Comparison of ENCODE assay signal across 1 cellular context in the genomic region with DNA sequence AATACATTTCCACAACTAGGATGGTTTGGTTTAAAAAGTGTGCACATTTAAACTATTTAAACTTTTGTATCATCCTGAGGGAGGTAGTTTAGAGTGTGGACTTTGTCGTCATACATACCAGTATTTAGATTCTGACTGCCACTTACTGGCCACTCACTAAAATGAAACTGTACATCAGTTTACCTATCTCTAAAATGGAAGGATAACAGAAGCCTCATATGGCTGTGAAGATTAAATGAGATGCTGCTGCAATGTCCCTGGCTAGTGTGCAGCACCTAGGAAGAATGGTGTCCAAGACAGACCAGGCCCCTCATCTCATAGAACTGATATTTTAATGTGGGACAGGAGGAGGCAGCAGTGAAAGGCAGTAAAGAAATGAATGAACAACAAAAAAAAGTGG.
TF ChIP-seq lines count a peak whose summit lies in the region.

No MANE protein-coding gene starts in this region.

TF ChIP-seq in HEK293, 187 proteins besides CTCF, POLR2A, EP300 and RAD21 (continued from another document):
- TF ChIP-seq, protein P1, sequence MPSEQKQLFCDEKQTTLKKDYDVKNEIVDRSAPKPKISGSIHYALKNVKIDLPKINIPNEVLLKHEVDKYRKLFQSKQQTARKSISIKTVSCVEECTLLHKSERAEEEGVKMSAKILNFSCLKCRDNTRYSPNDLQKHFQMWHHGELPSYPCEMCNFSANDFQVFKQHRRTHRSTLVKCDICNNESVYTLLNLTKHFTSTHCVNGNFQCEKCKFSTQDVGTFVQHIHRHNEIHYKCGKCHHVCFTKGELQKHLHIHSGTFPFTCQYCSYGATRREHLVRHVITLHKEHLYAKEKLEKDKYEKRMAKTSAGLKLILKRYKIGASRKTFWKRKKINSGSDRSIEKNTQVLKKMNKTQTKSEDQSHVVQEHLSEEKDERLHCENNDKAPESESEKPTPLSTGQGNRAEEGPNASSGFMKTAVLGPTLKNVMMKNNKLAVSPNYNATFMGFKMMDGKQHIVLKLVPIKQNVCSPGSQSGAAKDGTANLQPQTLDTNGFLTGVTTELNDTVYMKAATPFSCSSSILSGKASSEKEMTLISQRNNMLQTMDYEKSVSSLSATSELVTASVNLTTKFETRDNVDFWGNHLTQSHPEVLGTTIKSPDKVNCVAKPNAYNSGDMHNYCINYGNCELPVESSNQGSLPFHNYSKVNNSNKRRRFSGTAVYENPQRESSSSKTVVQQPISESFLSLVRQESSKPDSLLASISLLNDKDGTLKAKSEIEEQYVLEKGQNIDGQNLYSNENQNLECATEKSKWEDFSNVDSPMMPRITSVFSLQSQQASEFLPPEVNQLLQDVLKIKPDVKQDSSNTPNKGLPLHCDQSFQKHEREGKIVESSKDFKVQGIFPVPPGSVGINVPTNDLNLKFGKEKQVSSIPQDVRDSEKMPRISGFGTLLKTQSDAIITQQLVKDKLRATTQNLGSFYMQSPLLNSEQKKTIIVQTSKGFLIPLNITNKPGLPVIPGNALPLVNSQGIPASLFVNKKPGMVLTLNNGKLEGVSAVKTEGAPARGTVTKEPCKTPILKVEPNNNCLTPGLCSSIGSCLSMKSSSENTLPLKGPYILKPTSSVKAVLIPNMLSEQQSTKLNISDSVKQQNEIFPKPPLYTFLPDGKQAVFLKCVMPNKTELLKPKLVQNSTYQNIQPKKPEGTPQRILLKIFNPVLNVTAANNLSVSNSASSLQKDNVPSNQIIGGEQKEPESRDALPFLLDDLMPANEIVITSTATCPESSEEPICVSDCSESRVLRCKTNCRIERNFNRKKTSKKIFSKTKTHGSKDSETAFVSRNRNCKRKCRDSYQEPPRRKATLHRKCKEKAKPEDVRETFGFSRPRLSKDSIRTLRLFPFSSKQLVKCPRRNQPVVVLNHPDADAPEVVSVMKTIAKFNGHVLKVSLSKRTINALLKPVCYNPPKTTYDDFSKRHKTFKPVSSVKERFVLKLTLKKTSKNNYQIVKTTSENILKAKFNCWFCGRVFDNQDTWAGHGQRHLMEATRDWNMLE (tag by site-specific recombination; conservative IDR thresholded peaks at IDR 0.05; ENCODE audit: low read depth): no peak
- TF ChIP-seq WT1 (tag by site-specific recombination; IDR thresholded peaks at IDR 0.05): no peak
- TF ChIP-seq ZNF521 (tag by site-specific recombination; IDR thresholded peaks at IDR 0.05): no peak
- peak; percentile 89 for TF ChIP-seq ZNF664 (tag by site-specific recombination; IDR thresholded peaks at IDR 0.05)
- TF ChIP-seq REPIN1 (tag by site-specific recombination; IDR thresholded peaks at IDR 0.05; ENCODE audit: low read depth): no peak
